1 cellular context compared by ENCODE assay signal in the genomic region with DNA sequence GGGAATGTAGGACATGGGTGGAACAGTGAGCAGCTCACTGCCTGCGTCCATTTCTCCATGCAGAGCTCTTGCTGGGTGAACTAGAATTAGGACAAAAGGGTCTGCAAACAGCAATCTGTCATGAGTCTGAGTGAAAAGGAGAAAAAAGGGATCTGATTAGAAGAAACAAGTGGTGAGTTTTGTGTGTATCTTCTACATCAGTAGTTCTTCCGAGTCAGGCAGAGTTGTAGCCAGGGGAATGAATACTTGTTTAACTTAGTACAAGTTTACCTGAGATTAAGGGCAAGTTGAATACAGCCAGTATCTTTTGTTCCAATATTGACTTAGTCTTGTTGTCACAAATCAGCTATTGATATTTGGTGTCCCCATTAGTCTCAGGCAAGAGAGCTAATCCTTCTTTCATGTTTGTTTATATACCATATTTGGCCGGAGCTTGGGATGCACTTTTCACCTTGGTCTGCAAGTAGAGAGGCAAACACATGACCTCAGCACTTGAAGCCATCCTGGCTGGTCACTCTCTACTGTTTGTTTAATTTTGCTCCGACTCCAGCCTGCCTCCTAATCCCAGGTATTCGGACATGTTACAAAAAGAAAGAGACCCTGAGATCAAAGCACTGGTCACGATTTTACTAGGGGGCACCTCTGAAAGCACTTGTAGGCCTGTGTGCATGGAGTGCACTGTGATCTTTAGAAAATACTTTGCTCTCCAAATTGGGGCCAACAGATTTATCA.
A peak's percentile ranks its signal among the peaks of the same experiment; 100 is the strongest.
TF ChIP-seq lines count a peak whose summit lies in the region.

No MANE protein-coding gene starts in this region.

TF ChIP-seq in HepG2, 621 proteins besides CTCF, POLR2A, EP300 and RAD21 (continued from another document and continues in another):
- TF ChIP-seq PRDM15 (CRISPR knock-in tag; IDR thresholded peaks at IDR 0.05) (no peak), ZNF562 (CRISPR knock-in tag; IDR thresholded peaks at IDR 0.05; ENCODE audit: borderline replicate concordance) (peak; percentile 75; the same call in 1 of the 2 replicates), ZBTB37 (CRISPR knock-in tag; IDR thresholded peaks at IDR 0.05) (peak; percentile 72; the same call in 1 of the 2 replicates), KAT7 (CRISPR knock-in tag; IDR thresholded peaks at IDR 0.05; ENCODE audit: borderline replicate concordance) (peak; percentile 80; the same call in 1 of the 2 replicates), ZNF383 (CRISPR knock-in tag; IDR thresholded peaks at IDR 0.05; ENCODE audit: borderline replicate concordance) (peak; percentile 59; the same call in 1 of the 2 replicates), PAWR (CRISPR knock-in tag; IDR thresholded peaks at IDR 0.05; ENCODE audit: borderline replicate concordance) (peak; percentile 73; the same call in 1 of the 2 replicates), HNRNPL (IDR thresholded peaks at IDR 0.05; ENCODE audit: low read depth, low read length) (no peak), CEBPG (CRISPR knock-in tag; IDR thresholded peaks at IDR 0.05) (peak; percentile 76), ZNF362 (CRISPR knock-in tag; IDR thresholded peaks at IDR 0.05; ENCODE audit: borderline replicate concordance) (peak; percentile 85), HNF1B (CRISPR knock-in tag; IDR thresholded peaks at IDR 0.05) (peak; percentile 84), HMGXB4 (CRISPR knock-in tag; IDR thresholded peaks at IDR 0.05; ENCODE audit: borderline replicate concordance in 1 of 2, low read depth in 1 of 2) (peak; percentile 15 to 28; a peak in 2 of 4 replicates), ASH2L (IDR thresholded peaks at IDR 0.05; ENCODE audit: insufficient read length, low read depth, low read length) (peak; percentile 84), RELA (CRISPR knock-in tag; IDR thresholded peaks at IDR 0.05) (0 out of 2 replicates have a peak, but pooled peaks have one; percentile 50), ZEB1 (IDR thresholded peaks at IDR 0.05; ENCODE audit: insufficient replicate concordance, low read depth) (peak; percentile 87), ZNF207 (IDR thresholded peaks at IDR 0.05; ENCODE audit: borderline replicate concordance) (no peak), ZNF329 (CRISPR knock-in tag; IDR thresholded peaks at IDR 0.05; ENCODE audit: low read depth) (no peak), FOXC1 (CRISPR knock-in tag; IDR thresholded peaks at IDR 0.05; ENCODE audit: borderline replicate concordance) (peak; percentile 67; the same call in 1 of the 2 replicates)
- TF ChIP-seq, protein P1, sequence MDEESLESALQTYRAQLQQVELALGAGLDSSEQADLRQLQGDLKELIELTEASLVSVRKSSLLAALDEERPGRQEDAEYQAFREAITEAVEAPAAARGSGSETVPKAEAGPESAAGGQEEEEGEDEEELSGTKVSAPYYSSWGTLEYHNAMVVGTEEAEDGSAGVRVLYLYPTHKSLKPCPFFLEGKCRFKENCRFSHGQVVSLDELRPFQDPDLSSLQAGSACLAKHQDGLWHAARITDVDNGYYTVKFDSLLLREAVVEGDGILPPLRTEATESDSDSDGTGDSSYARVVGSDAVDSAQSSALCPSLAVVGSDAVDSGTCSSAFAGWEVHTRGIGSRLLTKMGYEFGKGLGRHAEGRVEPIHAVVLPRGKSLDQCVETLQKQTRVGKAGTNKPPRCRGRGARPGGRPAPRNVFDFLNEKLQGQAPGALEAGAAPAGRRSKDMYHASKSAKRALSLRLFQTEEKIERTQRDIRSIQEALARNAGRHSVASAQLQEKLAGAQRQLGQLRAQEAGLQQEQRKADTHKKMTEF (CRISPR knock-in tag; IDR thresholded peaks at IDR 0.05) = peak; percentile 100
- TF ChIP-seq, protein P2, sequence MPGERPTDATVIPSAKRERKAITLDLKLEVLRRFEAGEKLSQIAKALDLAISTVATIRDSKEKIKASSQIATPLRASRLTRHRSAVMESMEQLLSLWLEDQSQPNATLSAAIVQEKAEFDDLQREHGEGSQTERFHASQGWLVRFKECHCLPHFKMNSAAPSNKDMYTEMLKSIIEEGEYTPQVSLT (CRISPR knock-in tag; IDR thresholded peaks at IDR 0.05; ENCODE audit: borderline replicate concordance, low read depth) = no peak; the same call in 1 of the 2 replicates
- TF ChIP-seq, protein P3, sequence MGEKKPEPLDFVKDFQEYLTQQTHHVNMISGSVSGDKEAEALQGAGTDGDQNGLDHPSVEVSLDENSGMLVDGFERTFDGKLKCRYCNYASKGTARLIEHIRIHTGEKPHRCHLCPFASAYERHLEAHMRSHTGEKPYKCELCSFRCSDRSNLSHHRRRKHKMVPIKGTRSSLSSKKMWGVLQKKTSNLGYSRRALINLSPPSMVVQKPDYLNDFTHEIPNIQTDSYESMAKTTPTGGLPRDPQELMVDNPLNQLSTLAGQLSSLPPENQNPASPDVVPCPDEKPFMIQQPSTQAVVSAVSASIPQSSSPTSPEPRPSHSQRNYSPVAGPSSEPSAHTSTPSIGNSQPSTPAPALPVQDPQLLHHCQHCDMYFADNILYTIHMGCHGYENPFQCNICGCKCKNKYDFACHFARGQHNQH (CRISPR knock-in tag; IDR thresholded peaks at IDR 0.05) = peak; percentile 99
- TF ChIP-seq, protein P4, sequence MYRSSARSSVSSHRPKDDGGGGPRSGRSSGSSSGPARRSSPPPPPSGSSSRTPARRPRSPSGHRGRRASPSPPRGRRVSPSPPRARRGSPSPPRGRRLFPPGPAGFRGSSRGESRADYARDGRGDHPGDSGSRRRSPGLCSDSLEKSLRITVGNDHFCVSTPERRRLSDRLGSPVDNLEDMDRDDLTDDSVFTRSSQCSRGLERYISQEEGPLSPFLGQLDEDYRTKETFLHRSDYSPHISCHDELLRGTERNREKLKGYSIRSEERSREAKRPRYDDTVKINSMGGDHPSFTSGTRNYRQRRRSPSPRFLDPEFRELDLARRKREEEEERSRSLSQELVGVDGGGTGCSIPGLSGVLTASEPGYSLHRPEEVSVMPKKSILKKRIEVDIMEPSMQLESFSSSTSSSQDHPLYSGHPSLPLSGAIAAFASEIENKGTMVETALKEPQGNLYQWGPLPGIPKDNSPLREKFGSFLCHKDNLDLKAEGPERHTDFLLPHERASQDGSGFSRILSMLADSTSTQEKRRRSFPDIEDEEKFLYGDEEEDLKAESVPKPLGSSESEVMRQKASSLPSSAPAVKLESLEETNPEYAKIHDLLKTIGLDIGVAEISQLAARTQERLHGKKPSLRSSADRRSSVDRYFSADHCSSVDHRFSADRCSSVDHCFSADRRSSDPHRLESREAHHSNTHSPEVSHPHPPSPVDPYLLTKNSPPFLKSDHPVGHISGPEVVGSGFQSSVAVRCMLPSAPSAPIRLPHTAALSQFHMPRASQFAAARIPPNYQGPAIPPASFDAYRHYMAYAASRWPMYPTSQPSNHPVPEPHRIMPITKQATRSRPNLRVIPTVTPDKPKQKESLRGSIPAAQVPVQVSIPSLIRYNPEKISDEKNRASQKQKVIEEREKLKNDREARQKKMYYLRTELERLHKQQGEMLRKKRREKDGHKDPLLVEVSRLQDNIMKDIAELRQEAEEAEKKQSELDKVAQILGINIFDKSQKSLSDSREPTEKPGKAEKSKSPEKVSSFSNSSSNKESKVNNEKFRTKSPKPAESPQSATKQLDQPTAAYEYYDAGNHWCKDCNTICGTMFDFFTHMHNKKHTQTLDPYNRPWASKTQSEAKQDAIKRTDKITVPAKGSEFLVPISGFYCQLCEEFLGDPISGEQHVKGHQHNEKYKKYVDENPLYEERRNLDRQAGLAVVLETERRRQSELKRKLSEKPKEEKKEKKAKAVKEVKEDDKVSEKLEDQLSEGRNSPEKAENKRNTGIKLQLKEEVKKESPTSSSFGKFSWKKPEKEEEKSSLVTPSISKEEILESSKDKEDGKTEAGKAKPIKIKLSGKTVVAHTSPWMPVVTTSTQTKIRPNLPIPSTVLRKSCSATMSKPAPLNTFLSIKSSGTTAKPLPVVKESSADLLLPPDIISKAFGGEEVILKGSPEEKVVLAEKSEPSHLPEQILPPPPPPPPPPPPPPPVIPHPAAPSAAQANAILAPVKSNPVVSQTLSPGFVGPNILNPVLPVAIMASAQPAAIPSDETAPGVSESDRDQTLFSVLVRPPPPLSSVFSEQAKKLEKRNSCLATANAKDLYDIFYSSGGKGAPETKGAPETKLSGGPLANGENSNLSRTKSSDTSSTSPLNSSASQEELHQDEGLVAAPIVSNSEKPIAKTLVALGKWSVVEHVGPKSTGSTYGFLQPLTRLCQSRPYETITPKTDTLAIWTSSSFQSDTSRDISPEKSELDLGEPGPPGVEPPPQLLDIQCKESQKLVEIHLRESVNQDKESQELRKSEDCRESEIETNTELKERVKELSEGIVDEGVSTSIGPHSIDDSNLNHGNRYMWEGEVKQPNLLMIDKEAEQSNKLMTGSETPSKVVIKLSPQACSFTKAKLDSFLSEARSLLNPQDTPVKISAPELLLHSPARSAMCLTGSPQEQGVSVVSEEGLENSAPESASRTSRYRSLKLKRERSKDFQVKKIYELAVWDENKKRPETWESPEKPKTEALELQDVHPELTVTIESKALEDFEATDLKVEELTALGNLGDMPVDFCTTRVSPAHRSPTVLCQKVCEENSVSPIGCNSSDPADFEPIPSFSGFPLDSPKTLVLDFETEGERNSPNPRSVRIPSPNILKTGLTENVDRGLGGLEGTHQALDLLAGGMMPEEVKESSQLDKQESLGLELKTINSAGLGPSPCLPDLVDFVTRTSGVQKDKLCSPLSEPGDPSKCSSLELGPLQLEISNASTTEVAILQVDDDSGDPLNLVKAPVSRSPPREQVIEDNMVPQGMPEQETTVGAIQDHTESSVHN (CRISPR knock-in tag; IDR thresholded peaks at IDR 0.05) = no peak
- TF ChIP-seq, protein P5, sequence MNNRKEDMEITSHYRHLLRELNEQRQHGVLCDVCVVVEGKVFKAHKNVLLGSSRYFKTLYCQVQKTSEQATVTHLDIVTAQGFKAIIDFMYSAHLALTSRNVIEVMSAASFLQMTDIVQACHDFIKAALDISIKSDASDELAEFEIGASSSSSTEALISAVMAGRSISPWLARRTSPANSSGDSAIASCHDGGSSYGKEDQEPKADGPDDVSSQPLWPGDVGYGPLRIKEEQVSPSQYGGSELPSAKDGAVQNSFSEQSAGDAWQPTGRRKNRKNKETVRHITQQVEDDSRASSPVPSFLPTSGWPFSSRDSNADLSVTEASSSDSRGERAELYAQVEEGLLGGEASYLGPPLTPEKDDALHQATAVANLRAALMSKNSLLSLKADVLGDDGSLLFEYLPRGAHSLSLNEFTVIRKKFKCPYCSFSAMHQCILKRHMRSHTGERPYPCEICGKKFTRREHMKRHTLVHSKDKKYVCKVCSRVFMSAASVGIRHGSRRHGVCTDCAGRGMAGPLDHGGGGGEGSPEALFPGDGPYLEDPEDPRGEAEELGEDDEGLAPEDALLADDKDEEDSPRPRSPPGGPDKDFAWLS (CRISPR knock-in tag; IDR thresholded peaks at IDR 0.05; ENCODE audit: borderline replicate concordance) = no peak
